ENCODE assay signal across 7 cellular contexts in the genomic region with DNA sequence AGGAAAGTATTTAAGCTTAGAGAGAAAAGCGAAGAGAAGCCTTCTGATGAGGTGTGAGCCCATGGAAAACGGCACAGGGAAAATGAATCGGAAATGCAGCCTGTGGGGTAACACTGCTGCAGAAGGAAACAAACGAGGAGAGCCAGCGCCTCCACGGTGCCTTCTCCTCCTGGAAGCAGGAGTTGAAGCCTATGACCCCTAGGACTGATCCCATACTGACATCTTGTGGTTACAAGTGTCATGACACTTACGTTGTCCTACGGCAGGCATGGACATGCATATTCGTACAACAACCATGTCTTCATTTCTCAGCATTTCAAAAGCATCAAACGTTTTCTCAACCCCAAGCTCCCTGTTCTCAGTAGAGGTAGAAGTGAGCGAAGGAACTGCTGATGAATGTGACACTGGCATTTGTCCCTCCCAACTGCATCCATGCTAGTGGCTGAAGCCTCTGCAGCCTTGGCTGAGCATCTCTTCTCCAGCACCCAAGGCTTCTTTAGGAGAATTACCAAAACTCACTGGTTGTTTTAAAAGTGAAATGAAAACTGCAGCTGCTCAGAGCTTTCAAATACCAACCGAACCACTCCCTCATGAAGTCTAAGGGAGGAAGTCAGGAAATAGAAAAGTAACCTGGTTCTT.
DNase-seq lines count a peak whose midpoint lies in the region; TF ChIP-seq lines count a peak whose summit lies in the region.

No MANE protein-coding gene starts in this region.

- H3K27ac ChIP-seq in SK-N-SH (ENCODE audit: low read depth in 2 of 2, low read length in 1 of 2) (no peak overlapping the region), breast epithelium (no peak overlapping the region)

- TF ChIP-seq CTCF in SK-N-SH (IDR thresholded peaks at IDR 0.05), result peak; percentile 97
- TF ChIP-seq CTCF in breast epithelium (IDR thresholded peaks at IDR 0.05), result peak; percentile 52 to 88 (median 84)

- H3K4me1 ChIP-seq in SK-N-SH (ENCODE audit: control insufficient read depth in 1 of 2, insufficient read depth in 2 of 2, low read depth in 1 of 2, low read length in 1 of 2), result peaks cover 7 to 14% of the 10 kb centered on the region in 2 experiments; a peak in 2 of 4 replicates
- no peaks in the 10 kb centered on the region for H3K4me1 ChIP-seq in breast epithelium

- H3K79me2 ChIP-seq in SK-N-SH (ENCODE audit: insufficient read depth), result no peaks in the 10 kb centered on the region

- no peaks in the 10 kb centered on the region for H4K20me1 ChIP-seq in SK-N-SH (ENCODE audit: insufficient read depth)

- TF ChIP-seq POLR2A in breast epithelium (IDR thresholded peaks at IDR 0.05), result no peak

- POLR2A ChIA-PET in SK-N-SH (lab: Yijun Ruan, JAX), result no interaction called here

- WGBS in SK-N-SH (ENCODE audit: low lambda C conversion rate), result 12% methylated on average over 12 of the region's 12 CpGs

- DNase-seq in GM03348 (ENCODE audit: low spot score) (peak; percentile 86), HCEC 1CT (peak; percentile 76), NCI-H1092 treated with DMSO at 0.1 percent for 48 hours (lab: John Stamatoyannopoulos, UW) (peak; percentile 93), SK-N-SH (peak; percentile 84), breast epithelium (ENCODE audit: low spot score in 2 of 2) (peak in 1 of 2 donors; percentile 47), iris pigment epithelial cell (ENCODE audit: low read depth) (peak; percentile 81), smooth muscle cell of the brain vasculature (ENCODE audit: low read depth, low spot score) (peak; percentile 54)

- peaks cover 10% of the 10 kb centered on the region for H3F3A ChIP-seq in SK-N-SH (replicated peaks; ENCODE audit: insufficient read depth)

- H3K9me2 ChIP-seq in SK-N-SH, result no peaks in the 10 kb centered on the region

- intact Hi-C loops in breast epithelium (cut with DNase I; ENCODE audit: low total_unique reads), result no loop called here

- H3K36me3 ChIP-seq in SK-N-SH (replicated peaks in 1 of 2; ENCODE audit: control insufficient read depth in 1 of 2, insufficient read depth in 2 of 2, low read length in 1 of 2), result no peaks in the 10 kb centered on the region
- no peaks in the 10 kb centered on the region for H3K36me3 ChIP-seq in breast epithelium

- TF ChIP-seq EP300 in SK-N-SH (IDR thresholded peaks at IDR 0.05; ENCODE audit: borderline replicate concordance in 1 of 2, low read depth in 1 of 2, low read length in 1 of 2), result no peak

- H2AFZ ChIP-seq in SK-N-SH (ENCODE audit: low read depth), result no peak overlapping the region

- H3K9ac ChIP-seq in SK-N-SH, result no peak overlapping the region

- TF ChIP-seq RAD21 in SK-N-SH (IDR thresholded peaks at IDR 0.05; ENCODE audit: low read length), result peak; percentile 99

- H3K4me3 ChIP-seq in SK-N-SH (ENCODE audit: low read depth in 2 of 2, low read length in 1 of 2) (no peak overlapping the region; a peak in 1 of 4 replicates), breast epithelium (no peak overlapping the region)

- H3K9me3 ChIP-seq in SK-N-SH (no peaks in the 10 kb centered on the region), breast epithelium (no peaks in the 10 kb centered on the region)

- H3K27me3 ChIP-seq in SK-N-SH (ENCODE audit: insufficient read depth), result no peaks in the 10 kb centered on the region
- H3K27me3 ChIP-seq in breast epithelium, result no peaks in the 10 kb centered on the region

- CTCF ChIA-PET in SK-N-SH (lab: Yijun Ruan, JAX), result interaction anchor here (0.5 to 5.6 kb wide), 105 partner anchors 10 to 871 kb away, joined by 3 to 68 read pairs (median 4); a partner anchor contains a TSS

- H3K4me2 ChIP-seq in SK-N-SH, result peak overlapping the region; percentile 31

TF ChIP-seq in SK-N-SH, 30 proteins besides CTCF, POLR2A, EP300 and RAD21:
- TF ChIP-seq FOSL2 (IDR thresholded peaks at IDR 0.05; ENCODE audit: borderline replicate concordance, low read depth) (no peak), RFX5 (IDR thresholded peaks at IDR 0.05; ENCODE audit: low read length) (peak; percentile 34; the same call in 1 of the 2 replicates), TAF1 (IDR thresholded peaks at IDR 0.05; ENCODE audit: borderline replicate concordance, low read depth, low read length) (peak; percentile 33; the same call in 1 of the 2 replicates), GABPA (IDR thresholded peaks at IDR 0.05; ENCODE audit: low read depth) (no peak), ELF1 (IDR thresholded peaks at IDR 0.05) (no peak), MXI1 (IDR thresholded peaks at IDR 0.05; ENCODE audit: low read depth, low read length) (peak; percentile 50; the same call in 1 of the 2 replicates), SIN3A (IDR thresholded peaks at IDR 0.05; ENCODE audit: borderline replicate concordance, low read depth, low read length) (no peak), SMC3 (IDR thresholded peaks at IDR 0.05; ENCODE audit: low read depth, low read length) (peak; percentile 97), MEF2A (IDR thresholded peaks at IDR 0.05; ENCODE audit: borderline replicate concordance, low read depth) (no peak), RCOR1 (IDR thresholded peaks at IDR 0.05; ENCODE audit: low read length) (peak; percentile 40; the same call in 1 of the 2 replicates), NRF1 (IDR thresholded peaks at IDR 0.05; ENCODE audit: low read depth, low read length) (no peak)
- TF ChIP-seq, protein P1, sequence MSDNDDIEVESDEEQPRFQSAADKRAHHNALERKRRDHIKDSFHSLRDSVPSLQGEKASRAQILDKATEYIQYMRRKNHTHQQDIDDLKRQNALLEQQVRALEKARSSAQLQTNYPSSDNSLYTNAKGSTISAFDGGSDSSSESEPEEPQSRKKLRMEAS (IDR thresholded peaks at IDR 0.05; ENCODE audit: low read depth), result peak; percentile 16; the same call in 1 of the 2 replicates
TF ChIP-seq in SK-N-SH: peak in this region for 6.
